Comparison of ENCODE assay signal across 1 cellular context in genomic region chr15:52679232-52680040, GRCh38.
TF ChIP-seq lines count a peak whose summit lies in the region.

ATOSA (minus strand) TSS chr15:52679388; CDS start chr15:52678021, 1,367 bp downstream.

TF ChIP-seq in GM23338, 12 proteins besides CTCF, POLR2A, EP300 and RAD21 (continued from another document):
- TF ChIP-seq JUNB (IDR thresholded peaks at IDR 0.05; ENCODE audit: unreplicated experiment): no peak
